In the genomic region with DNA sequence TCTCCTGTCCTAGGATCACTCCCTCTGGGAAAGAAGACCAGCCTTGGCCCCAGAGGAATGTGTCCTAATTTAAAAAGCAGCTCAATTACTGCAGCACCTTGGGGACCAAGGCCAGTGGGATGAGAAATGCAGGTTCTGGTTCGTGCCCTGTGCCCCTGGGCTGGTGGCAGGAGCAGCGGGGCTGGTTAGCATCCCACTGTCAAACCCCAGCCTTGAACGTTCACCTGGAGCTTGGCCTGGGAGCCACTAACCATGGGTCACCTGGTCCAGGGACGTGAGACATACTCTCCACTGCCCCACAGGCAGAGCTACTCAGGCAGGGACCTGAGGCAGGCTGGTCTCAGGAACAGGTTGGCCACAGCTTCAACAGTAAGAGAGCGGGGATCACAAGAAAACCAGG, we compare ENCODE assay signal across 15 cellular contexts. TPM values are rescaled to one million over a fixed set of nuclear protein-coding genes. Genes with fewer than 3 reads are reported as not detected.
DNase-seq lines count a peak whose midpoint lies in the region; ATAC-seq, FAIRE-seq and TF ChIP-seq lines count a peak whose summit lies in the region.
"Had no signal": no experiment of that assay in that cellular context is flagged by ENCODE, and none has a peak within 500 bp of the region (broad histone marks: within the 10 kb centered on the region; RNA-seq: fewer than 3 reads in every experiment).

No MANE protein-coding gene starts in this region.

- no peaks in the 10 kb centered on the region for H3K9me3 Mint-ChIP-seq in T-cell
- no peaks in the 10 kb centered on the region for H3K9me3 Mint-ChIP-seq in naive thymus-derived CD8-positive, alpha-beta T cell
- H3K9me3 Mint-ChIP-seq: activated naive CD4-positive, alpha-beta T cell treated with anti-CD3 and anti-CD28 coated beads for 36 hours; memory B cell had no signal

- no peak for TF ChIP-seq CTCF in DOHH2 (IDR thresholded peaks at IDR 0.05; ENCODE audit: low read depth, low read length, poor library complexity, severe bottlenecking)

- H3K36me3 Mint-ChIP-seq in T-cell, result no peaks in the 10 kb centered on the region
- H3K36me3 Mint-ChIP-seq in naive thymus-derived CD8-positive, alpha-beta T cell, result no peaks in the 10 kb centered on the region
- H3K36me3 Mint-ChIP-seq: memory B cell had no signal

- CTCF ChIA-PET in T-cell (lab: Charles Lee), result interaction anchor here (0.6 to 4.0 kb wide), 23 partner anchors 10 to 205 kb away, joined by 3 to 54 read pairs (median 4); a partner anchor contains a TSS

- H2AFZ ChIP-seq in ACC112 (ENCODE audit: low read length, unreplicated experiment), result no peak overlapping the region

- no peak for TF ChIP-seq POLR2A in H54 (IDR thresholded peaks at IDR 0.05; ENCODE audit: low read depth, low read length)

- H3K27me3 ChIP-seq in ACC112 (ENCODE audit: insufficient read depth, low read length) (no peaks in the 10 kb centered on the region), DOHH2 (ENCODE audit: control insufficient read depth, low read length) (0 out of 2 replicates have a peak, but pooled peaks cover 6% of the 10 kb centered on the region)

- FAIRE-seq in H54 (lab: Jason Lieb, UNC), result no peak
- FAIRE-seq: colon had no signal

- no peaks in the 10 kb centered on the region for H3F3A ChIP-seq in DOHH2 (ENCODE audit: control insufficient read depth, insufficient read depth)

- H3K79me2 ChIP-seq in ACC112 (ENCODE audit: control insufficient read depth, insufficient read depth, low read length, unreplicated experiment), result no peaks in the 10 kb centered on the region
- no peaks in the 10 kb centered on the region for H3K79me2 ChIP-seq in DOHH2 (ENCODE audit: control insufficient read depth, low read length)

- peak overlapping the region; percentile 79 to 85 for H3K27ac Mint-ChIP-seq in T-cell
- H3K27ac Mint-ChIP-seq in naive thymus-derived CD8-positive, alpha-beta T cell, result peak overlapping the region in 3 of 10 donors; percentile 22 to 56 (median 28)
- H3K27ac Mint-ChIP-seq: activated naive CD4-positive, alpha-beta T cell treated with anti-CD3 and anti-CD28 coated beads for 36 hours; memory B cell; nephron progenitor cell had no signal

- POLR2A ChIA-PET in T-cell (lab: Charles Lee), result no interaction called here
- POLR2A ChIA-PET in naive thymus-derived CD8-positive, alpha-beta T cell (lab: Charles Lee), result interaction anchor here (0.6 to 2.9 kb wide), 5 partner anchors 49 to 141 kb away, joined by 3 to 20 read pairs (median 8); no protein-coding TSS in a partner anchor

- no peaks in the 10 kb centered on the region for H3K9me2 ChIP-seq in DOHH2 (replicated peaks; ENCODE audit: control insufficient read depth, low read length)

- no peaks in the 10 kb centered on the region for H3K36me3 ChIP-seq in ACC112 (ENCODE audit: insufficient read depth, low read length)
- no peaks in the 10 kb centered on the region for H3K36me3 ChIP-seq in DOHH2 (ENCODE audit: control insufficient read depth, low read length)
- H3K36me3 ChIP-seq: prostate gland, tibial artery had no signal

- no peaks in the 10 kb centered on the region for H3K27me3 Mint-ChIP-seq in T-cell
- H3K27me3 Mint-ChIP-seq in naive thymus-derived CD8-positive, alpha-beta T cell, result no peaks in the 10 kb centered on the region
- H3K27me3 Mint-ChIP-seq: memory B cell had no signal

- DNase-seq in T-cell, result no peak
- DNase-seq in naive thymus-derived CD8-positive, alpha-beta T cell, result no peak
- DNase-seq in COLO668 (lab: John Stamatoyannopoulos, UW; ENCODE audit: unreplicated experiment), result no peak
- DNase-seq in A172 (ENCODE audit: low spot score), result no peak
- DNase-seq in H54 (ENCODE audit: insufficient read length, low spot score), result no peak

- H3K27ac ChIP-seq in ACC112 (ENCODE audit: low read depth, low read length) (peak overlapping the region; percentile 75), DOHH2 (ENCODE audit: low read depth, low read length) (peak overlapping the region; percentile 41)
- H3K27ac ChIP-seq: prostate gland, tibial artery had no signal

- peak overlapping the region in 2 of 3 donors; percentile 37 to 68 for H3K4me3 Mint-ChIP-seq in T-cell
- H3K4me3 Mint-ChIP-seq in naive thymus-derived CD8-positive, alpha-beta T cell, result peak overlapping the region in 7 of 10 donors; percentile 30 to 76 (median 63)
- H3K4me3 Mint-ChIP-seq: nephron progenitor cell had no signal

- no peaks in the 10 kb centered on the region for H4K20me1 ChIP-seq in DOHH2 (ENCODE audit: control insufficient read depth, insufficient read depth, low read depth, low read length)

- H3K4me3 ChIP-seq in ACC112 (ENCODE audit: low read depth, low read length), result no peak overlapping the region
- H3K4me3 ChIP-seq in DOHH2 (ENCODE audit: low read length), result peak overlapping the region; percentile 43
- H3K4me3 ChIP-seq: prostate gland, tibial artery had no signal

- ATAC-seq in T-cell (replicated peaks in 1 of 4) (no peak), GM18517 (IDR thresholded peaks at IDR 0.05; ENCODE audit: unreplicated experiment) (no peak)
- ATAC-seq in naive thymus-derived CD8-positive, alpha-beta T cell, result no peak

- H3K9me3 ChIP-seq in DOHH2 (ENCODE audit: control insufficient read depth, insufficient read depth, low read length), result no peaks in the 10 kb centered on the region
- H3K9me3 ChIP-seq: prostate gland, tibial artery had no signal

- peak overlapping the region; percentile 57 for H3K4me2 ChIP-seq in DOHH2 (ENCODE audit: low read length)

- peaks cover 19 to 26% (median 19%) of the 10 kb centered on the region in 3 donors for H3K4me1 Mint-ChIP-seq in T-cell
- H3K4me1 Mint-ChIP-seq in naive thymus-derived CD8-positive, alpha-beta T cell, result peaks cover 2 to 19% (median 12%) of the 10 kb centered on the region in 4 donors

- H3K4me1 ChIP-seq in ACC112 (ENCODE audit: control insufficient read depth, insufficient read depth, low read length, unreplicated experiment), result peaks cover 35% of the 10 kb centered on the region
- peaks cover 42% of the 10 kb centered on the region for H3K4me1 ChIP-seq in DOHH2 (ENCODE audit: control insufficient read depth, low read length)
- H3K4me1 ChIP-seq: prostate gland had no signal

RNA-seq across cellular contexts. Expression of a gene that starts 8.4 kb away (rescaled TPM):
- total RNA-seq in T-cell, result not detected
- total RNA-seq in naive thymus-derived CD8-positive, alpha-beta T cell, result not detected
- not detected for polyA plus RNA-seq in naive thymus-derived CD8-positive, alpha-beta T cell
- not detected in 2 replicates for total RNA-seq in A172 (2014; rRNA removed; shearing (Covaris generic))
- total RNA-seq: activated naive CD4-positive, alpha-beta T cell treated with anti-CD3 and anti-CD28 coated beads for 36 hours; kidney epithelial cell had no signal

RNA-seq across cellular contexts. Expression of a gene that starts 24.7 kb away (rescaled TPM):
- under 1 TPM in 1 of 5 donors, not detected in 4; 0.16 TPM for total RNA-seq in T-cell
- not detected for total RNA-seq in naive thymus-derived CD8-positive, alpha-beta T cell
- not detected for polyA plus RNA-seq in naive thymus-derived CD8-positive, alpha-beta T cell
- not detected in 2 replicates for total RNA-seq in A172 (2014; rRNA removed; shearing (Covaris generic))
- total RNA-seq: activated naive CD4-positive, alpha-beta T cell treated with anti-CD3 and anti-CD28 coated beads for 36 hours; kidney epithelial cell had no signal
